Comparison of ENCODE assay signal across 9 cellular contexts in the genomic region with DNA sequence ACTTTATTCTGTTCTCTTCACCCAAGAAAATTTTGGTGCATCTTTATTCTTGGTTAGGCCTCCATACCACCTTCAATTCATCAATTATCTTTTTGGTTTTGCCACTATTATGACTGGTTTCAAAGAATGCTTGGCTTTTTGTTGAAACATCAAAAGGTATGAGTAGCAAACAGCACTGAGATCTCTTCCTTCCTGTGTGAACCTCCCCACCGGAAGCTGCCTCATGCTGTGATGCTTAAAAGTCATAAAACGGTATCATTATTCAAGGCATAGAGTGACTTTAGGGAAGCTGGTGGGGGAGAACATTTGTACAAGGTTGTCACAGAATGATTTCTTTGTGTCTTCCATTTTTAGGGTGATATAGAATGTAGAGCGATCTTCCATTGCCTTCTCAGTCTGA.
A peak's percentile ranks its signal among the peaks of the same experiment; 100 is the strongest.
DNase-seq lines count a peak whose midpoint lies in the region; ATAC-seq and TF ChIP-seq lines count a peak whose summit lies in the region.
"Had no signal": no experiment of that assay in that cellular context is flagged by ENCODE, and none has a peak within 500 bp of the region (broad histone marks: within the 10 kb centered on the region; RNA-seq: fewer than 3 reads in every experiment).

No MANE protein-coding gene starts in this region.

- H3K9me3 Mint-ChIP-seq in activated B cell treated with CpG ODN at 0.5 μM for 24 hours: peaks cover 2% of the 10 kb centered on the region
- H3K9me3 Mint-ChIP-seq in mesothelial cell of epicardium: no peaks in the 10 kb centered on the region

- H3K4me1 Mint-ChIP-seq in activated B cell treated with CpG ODN at 0.5 μM for 24 hours (peaks cover 9% of the 10 kb centered on the region), mesothelial cell of epicardium (peaks cover 13% of the 10 kb centered on the region)

- H3K36me3 Mint-ChIP-seq in activated B cell treated with CpG ODN at 0.5 μM for 24 hours (ENCODE audit: low read depth) (no peaks in the 10 kb centered on the region), mesothelial cell of epicardium (no peaks in the 10 kb centered on the region)

- H3K27ac Mint-ChIP-seq in activated B cell treated with CpG ODN at 0.5 μM for 24 hours (peak overlapping the region; percentile 32), mesothelial cell of epicardium (no peak overlapping the region)

- intact Hi-C loops in activated B cell treated with CpG ODN at 0.5 μM for 24 hours (cut with micrococcal nuclease): no loop called here

- CTCF ChIA-PET in activated B cell treated with CpG ODN at 0.5 μM for 24 hours (lab: Charles Lee): no interaction called here

- H3K4me3 ChIP-seq in GM12865 (ENCODE audit: low read depth, low read length): no peak overlapping the region

- POLR2A ChIA-PET in activated B cell treated with CpG ODN at 0.5 μM for 24 hours (lab: Charles Lee): no interaction called here

- H3K4me3 Mint-ChIP-seq in activated B cell treated with CpG ODN at 0.5 μM for 24 hours (no peak overlapping the region), mesothelial cell of epicardium (no peak overlapping the region)

- DNase-seq in GM12865 (ENCODE audit: low read depth) (peak; percentile 31), activated B cell treated with CpG ODN at 0.5 μM for 24 hours (no peak), D341Med (ENCODE audit: low spot score) (no peak), mesothelial cell of epicardium (ENCODE audit: low spot score in 2 of 2, unreplicated experiment in 2 of 2) (no peak), GM19240 (ENCODE audit: insufficient read length, low spot score) (no peak)
- peak; percentile 70 for DNase-seq in activated naive CD4-positive, alpha-beta T cell treated with anti-CD3 and anti-CD28 coated beads, Interleukin-2, amount 50 U/mL, for 16 hours
- DNase-seq in stimulated activated CD4-positive, alpha-beta T cell treated with anti-CD3 and anti-CD28 coated beads, TNF-alpha, amount 100 ng/mL, for 24 hours (ENCODE audit: low read depth in 3 of 3): peak; percentile 47 to 56 (median 53)
- DNase-seq: NCI-H2171 had no signal

- H3K27me3 Mint-ChIP-seq in activated B cell treated with CpG ODN at 0.5 μM for 24 hours (no peaks in the 10 kb centered on the region), mesothelial cell of epicardium (ENCODE audit: low read depth) (no peaks in the 10 kb centered on the region)

- TF ChIP-seq CTCF in GM12865 (IDR thresholded peaks at IDR 0.05; ENCODE audit: insufficient read depth, low read depth, low read length, missing control alignments): no peak
- TF ChIP-seq CTCF in activated B cell treated with CpG ODN at 0.5 μM for 24 hours (IDR thresholded peaks at IDR 0.05): no peak
- TF ChIP-seq CTCF in mesothelial cell of epicardium (IDR thresholded peaks at IDR 0.05; ENCODE audit: unreplicated experiment): no peak

- no peak for ATAC-seq in activated B cell treated with CpG ODN at 0.5 μM for 24 hours (ENCODE audit: low read depth)
- ATAC-seq in HG03442 (IDR thresholded peaks at IDR 0.05; ENCODE audit: unreplicated experiment): no peak

Comparison
In these comparisons a context has a peak if more than half of its experiments do, and no peak if none do; other contexts are left out.
1. DNase-seq: peak in GM12865 (single experiment), activated naive CD4-positive, alpha-beta T cell treated with anti-CD3 and anti-CD28 coated beads, Interleukin-2, amount 50 U/mL, for 16 hours (single experiment) and stimulated activated CD4-positive, alpha-beta T cell treated with anti-CD3 and anti-CD28 coated beads, TNF-alpha, amount 100 ng/mL, for 24 hours (3 of 3); none in activated B cell treated with CpG ODN at 0.5 μM for 24 hours (single experiment), D341Med (single experiment), mesothelial cell of epicardium (0 of 2) and GM19240 (single experiment).